ENCODE assay signal across 8 cellular contexts in genomic region chr4:77734928-77735327, GRCh38.
DNase-seq lines count a peak whose midpoint lies in the region; ATAC-seq and TF ChIP-seq lines count a peak whose summit lies in the region.

No MANE protein-coding gene starts in this region.

- H3K14ac ChIP-seq in IMR-90 (replicated peaks; ENCODE audit: low read depth, low read length): no peak overlapping the region

- H3K27ac Mint-ChIP-seq in activated T-cell treated with anti-CD3 and anti-CD28 coated beads, Interleukin-2, amount 50 U/mL, for 24 hours: peak overlapping the region; percentile 91

- H3K4me1 ChIP-seq in GM23248 (ENCODE audit: insufficient read depth) (no peaks in the 10 kb centered on the region), IMR-90 (ENCODE audit: control insufficient read depth, insufficient read depth, low read length) (peaks cover 2% of the 10 kb centered on the region; the same call in 1 of the 2 replicates), right lobe of liver (no peaks in the 10 kb centered on the region)

- dilution Hi-C loops in IMR-90 (cut with HindIII; ENCODE audit: low sequenced_read_pairs, unreplicated experiment): no loop called here

- H3K18ac ChIP-seq in IMR-90 (ENCODE audit: low read depth, low read length): no peak overlapping the region

- no peak overlapping the region for H2AK5ac ChIP-seq in IMR-90 (ENCODE audit: low read depth, low read length)

- H3K9me2 ChIP-seq in GM23248 (ENCODE audit: insufficient read depth): no peaks in the 10 kb centered on the region

- H3K56ac ChIP-seq in IMR-90 (ENCODE audit: extremely low read depth, insufficient read depth, low read length): no peak overlapping the region

- no peak overlapping the region for H2BK15ac ChIP-seq in IMR-90 (ENCODE audit: low read depth, low read length)

- no peak overlapping the region for H4K8ac ChIP-seq in IMR-90 (ENCODE audit: low read depth in 2 of 2, low read length in 2 of 2)

- H3K9me3 Mint-ChIP-seq in activated T-cell treated with anti-CD3 and anti-CD28 coated beads, Interleukin-2, amount 50 U/mL, for 24 hours: no peaks in the 10 kb centered on the region

- H3K4me3 ChIP-seq in GM23248 (no peak overlapping the region), IMR-90 (ENCODE audit: insufficient read depth, low read depth, low read length) (no peak overlapping the region), right lobe of liver (no peak overlapping the region)

- no peaks in the 10 kb centered on the region for H3K27me3 Mint-ChIP-seq in activated T-cell treated with anti-CD3 and anti-CD28 coated beads, Interleukin-2, amount 50 U/mL, for 24 hours

- in situ Hi-C loops in GM23248 (cut with MboI): no loop called here
- in situ Hi-C loops in IMR-90 (cut with MboI; ENCODE audit: low sequenced_read_pairs): no loop called here

- WGBS in GM23248 (ENCODE audit: low coverage in 1 of 2, low lambda C conversion rate in 2 of 2, missing lambda C conversion rate in 2 of 2), 2 experiments: 96 to 97% methylated on average over 4 of the region's 4 CpGs
- WGBS in IMR-90 (ENCODE audit: extremely low coverage in 2 of 2, insufficient read length in 1 of 2), 2 experiments: 100% methylated on average over 2 of the region's 4 CpGs; no CpG with 5 or more reads in 1 of the 2 experiments
- WGBS in right lobe of liver (ENCODE audit: insufficient coverage, low coverage, low lambda C conversion rate, missing lambda C conversion rate): 59% methylated on average over 4 of the region's 4 CpGs

- DNase-seq in NCI-H82 (lab: John Stamatoyannopoulos, UW) (peak; percentile 3), NCI-H82 treated with DMSO at 0.1 percent for 48 hours (lab: John Stamatoyannopoulos, UW; ENCODE audit: unreplicated experiment) (no peak), GM23248 (peak; percentile 29), IMR-90 (peak; percentile 79), right lobe of liver (no peak), NCI-H1436 treated with DMSO at 0.1 percent for 48 hours (lab: John Stamatoyannopoulos, UW) (no peak), midbrain (lab: John Stamatoyannopoulos, UW) (no peak)
- DNase-seq in activated T-cell treated with anti-CD3 and anti-CD28 coated beads, Interleukin-2, amount 50 U/mL, for 24 hours: no peak

- no peak for TF ChIP-seq RAD21 in IMR-90 (IDR thresholded peaks at IDR 0.05; ENCODE audit: low read length)

- H2AFZ ChIP-seq in GM23248 (no peak overlapping the region), IMR-90 (replicated peaks; ENCODE audit: low read length, poor library complexity) (no peak overlapping the region)

- peaks cover 7% of the 10 kb centered on the region; the same call in 1 of the 2 replicates for H3K36me3 ChIP-seq in GM23248 (ENCODE audit: low read depth)
- peaks cover 3% of the 10 kb centered on the region; the same call in 1 of the 2 replicates for H3K36me3 ChIP-seq in IMR-90 (ENCODE audit: control insufficient read depth, insufficient read depth, low read length)
- H3K36me3 ChIP-seq in right lobe of liver: peaks cover 0 to 7% (median under 1%) of the 10 kb centered on the region in 4 donors

- no peak overlapping the region for H2BK120ac ChIP-seq in IMR-90 (ENCODE audit: low read depth, low read length)

- no peak overlapping the region for H2AK9ac ChIP-seq in IMR-90 (replicated peaks; ENCODE audit: low read depth, low read length, poor library complexity)

- H3K79me1 ChIP-seq in IMR-90 (ENCODE audit: low read depth in 1 of 2, low read length in 2 of 2): no peaks in the 10 kb centered on the region; a peak in 1 of 4 replicates

- H3K27me3 ChIP-seq in GM23248 (replicated peaks; ENCODE audit: insufficient read depth) (no peaks in the 10 kb centered on the region), IMR-90 (ENCODE audit: control insufficient read depth, insufficient read depth, low read length) (no peaks in the 10 kb centered on the region), right lobe of liver (no peaks in the 10 kb centered on the region)

- TF ChIP-seq POLR2A in IMR-90 (IDR thresholded peaks at IDR 0.05; ENCODE audit: low read depth, low read length) (no peak), right lobe of liver (IDR thresholded peaks at IDR 0.05) (no peak)

- ATAC-seq in IMR-90 (ENCODE audit: low read depth): peak; percentile 84
- ATAC-seq in right lobe of liver: peak; percentile 50 to 95 (median 70)

- CTCF ChIA-PET in IMR-90 (lab: Yijun Ruan, JAX): interaction anchor here (1.0 kb wide), 1 partner anchor 83 kb away, joined by 3 read pairs; no protein-coding TSS in a partner anchor

- no peaks in the 10 kb centered on the region for H4K20me1 ChIP-seq in GM23248 (ENCODE audit: insufficient read depth)
- H4K20me1 ChIP-seq in IMR-90 (ENCODE audit: insufficient read depth, low read length): no peaks in the 10 kb centered on the region

- no peak overlapping the region for H3K4ac ChIP-seq in IMR-90 (ENCODE audit: low read depth, low read length)

- no peak overlapping the region for H4K91ac ChIP-seq in IMR-90 (ENCODE audit: insufficient read depth, low read depth, low read length)

- peaks cover 85% of the 10 kb centered on the region for H3K36me3 Mint-ChIP-seq in activated T-cell treated with anti-CD3 and anti-CD28 coated beads, Interleukin-2, amount 50 U/mL, for 24 hours (ENCODE audit: low read depth)

- no peak overlapping the region for H2BK20ac ChIP-seq in IMR-90 (ENCODE audit: low read depth, low read length)

- intact Hi-C loops in IMR-90 (cut with micrococcal nuclease) (loop anchor here (5.0 kb wide), 1 partner anchor 33 kb away; no protein-coding TSS in a partner anchor), right lobe of liver (cut with DNase I) (no loop called here)

- no peaks in the 10 kb centered on the region for H3K79me2 ChIP-seq in GM23248 (ENCODE audit: insufficient read depth)

- H3K9me3 ChIP-seq in GM23248 (ENCODE audit: low read depth): no peaks in the 10 kb centered on the region
- H3K9me3 ChIP-seq in IMR-90 (ENCODE audit: control insufficient read depth, insufficient read depth, low read length): no peaks in the 10 kb centered on the region
- H3K9me3 ChIP-seq in right lobe of liver: no peaks in the 10 kb centered on the region

- H4K5ac ChIP-seq in IMR-90 (ENCODE audit: low read depth, low read length): no peak overlapping the region

- POLR2A ChIA-PET in IMR-90 (lab: Charles Lee; ENCODE audit: unreplicated experiment): interaction anchor here (0.6 kb wide), 1 partner anchor 38 kb away, joined by 10 read pairs; no protein-coding TSS in a partner anchor

- no peak overlapping the region for H3K4me2 ChIP-seq in GM23248 (ENCODE audit: unreplicated experiment)
- H3K4me2 ChIP-seq in IMR-90 (ENCODE audit: low read depth, low read length): peak overlapping the region; percentile 69

- no peaks in the 10 kb centered on the region for H3K9me1 ChIP-seq in IMR-90 (ENCODE audit: insufficient read depth, low read length)

- no peak overlapping the region for H3K27ac ChIP-seq in GM23248
- no peak overlapping the region for H3K27ac ChIP-seq in IMR-90 (ENCODE audit: insufficient read depth, low read length)
- no peak overlapping the region for H3K27ac ChIP-seq in right lobe of liver

- TF ChIP-seq CTCF in IMR-90 (conservative IDR thresholded peaks at IDR 0.05; ENCODE audit: low read depth, low read length) (no peak), right lobe of liver (IDR thresholded peaks at IDR 0.05) (no peak)

- peaks cover 66% of the 10 kb centered on the region for H3K4me1 Mint-ChIP-seq in activated T-cell treated with anti-CD3 and anti-CD28 coated beads, Interleukin-2, amount 50 U/mL, for 24 hours (ENCODE audit: low read depth)

- H3K9ac ChIP-seq in GM23248 (no peak overlapping the region), IMR-90 (ENCODE audit: low read depth, low read length) (no peak overlapping the region)

- H3K23ac ChIP-seq in IMR-90 (ENCODE audit: low read depth, low read length): no peak overlapping the region

- no TSS peak for BruUV-seq in IMR-90 (replicated peaks; lab: Mats Ljungman, UMichigan)

- H2BK5ac ChIP-seq in IMR-90 (ENCODE audit: low read depth, low read length, poor library complexity, severe bottlenecking): no peak overlapping the region

- H3F3A ChIP-seq in GM23248 (ENCODE audit: insufficient read depth): no peaks in the 10 kb centered on the region

- H3K4me3 Mint-ChIP-seq in activated T-cell treated with anti-CD3 and anti-CD28 coated beads, Interleukin-2, amount 50 U/mL, for 24 hours: peak overlapping the region; percentile 75

TF ChIP-seq in IMR-90, 13 proteins besides CTCF, POLR2A, EP300 and RAD21:
- TF ChIP-seq RCOR1 (IDR thresholded peaks at IDR 0.05; ENCODE audit: insufficient replicate concordance, low read length) (no peak), MXI1 (IDR thresholded peaks at IDR 0.05; ENCODE audit: borderline replicate concordance, low read depth, low read length) (no peak), BHLHE40 (IDR thresholded peaks at IDR 0.05; ENCODE audit: low read depth, low read length) (no peak), CEBPB (IDR thresholded peaks at IDR 0.05; ENCODE audit: low read depth, low read length) (0 out of 2 replicates have a peak, but pooled peaks have one; percentile 1), NFE2L2 (IDR thresholded peaks at IDR 0.05; ENCODE audit: low read depth, low read length) (0 out of 2 replicates have a peak, but pooled peaks have one; percentile 7)
TF ChIP-seq in IMR-90: peak in this region for 2.

Comparison
In these comparisons a context has a peak if more than half of its experiments do, and no peak if none do; other contexts are left out.
1. DNase-seq: peak in NCI-H82 (single experiment), GM23248 (single experiment) and IMR-90 (single experiment); none in NCI-H82 treated with DMSO at 0.1 percent for 48 hours (single experiment), activated T-cell treated with anti-CD3 and anti-CD28 coated beads, Interleukin-2, amount 50 U/mL, for 24 hours (single experiment), right lobe of liver (0 of 3), NCI-H1436 treated with DMSO at 0.1 percent for 48 hours (single experiment) and midbrain (single experiment).